ENCODE assay signal across 13 cellular contexts in the genomic region with DNA sequence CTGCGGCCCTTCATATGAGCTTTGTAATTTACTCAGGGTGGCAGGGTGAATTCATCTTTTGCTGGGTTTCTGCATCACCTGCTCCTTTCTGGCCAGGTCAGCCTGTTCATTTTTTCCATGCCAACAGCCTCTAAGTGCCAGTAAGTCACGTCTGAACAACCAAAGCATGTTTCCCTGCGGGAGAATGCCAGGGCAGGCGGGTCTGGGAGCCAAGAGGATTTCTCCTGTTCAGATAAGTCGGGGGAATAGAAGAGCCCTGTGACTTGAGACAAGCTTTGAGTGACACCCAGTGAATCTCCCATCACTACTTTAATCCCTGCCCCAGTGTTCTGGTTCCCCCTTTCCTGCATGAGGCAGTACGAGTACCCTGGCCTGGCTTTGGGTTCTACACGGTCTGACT.
DNase-seq lines count a peak whose midpoint lies in the region; ATAC-seq, FAIRE-seq and TF ChIP-seq lines count a peak whose summit lies in the region.
"Had no signal": no experiment of that assay in that cellular context is flagged by ENCODE, and none has a peak within 500 bp of the region (broad histone marks: within the 10 kb centered on the region; RNA-seq: fewer than 3 reads in every experiment).

No MANE protein-coding gene starts in this region.

- H3K36me3 Mint-ChIP-seq in GM23338 (ENCODE audit: low read depth), result no peaks in the 10 kb centered on the region
- no peaks in the 10 kb centered on the region for H3K36me3 Mint-ChIP-seq in astrocyte (ENCODE audit: low read depth, unreplicated experiment)
- peaks cover 23% of the 10 kb centered on the region for H3K36me3 Mint-ChIP-seq in stimulated activated effector memory CD8-positive, alpha-beta T cell treated with anti-CD3 and anti-CD28 coated beads, Interleukin-12 subunit alpha, Interleukin-12 subunit beta, amount 100 ng/mL, for 72 hours

- DNase-seq in GM23338 (ENCODE audit: low spot score) (no peak), astrocyte (ENCODE audit: low read depth) (no peak), left lung (no peak), T1000 (lab: John Stamatoyannopoulos, UW) (no peak), NCI-H1436 treated with DMSO at 0.1 percent for 48 hours (lab: John Stamatoyannopoulos, UW) (no peak)
- no peak for DNase-seq in stimulated activated effector memory CD8-positive, alpha-beta T cell treated with anti-CD3 and anti-CD28 coated beads, Interleukin-12 subunit alpha, Interleukin-12 subunit beta, amount 100 ng/mL, for 72 hours (ENCODE audit: low spot score in 2 of 2)
- DNase-seq: activated CD8-positive, alpha-beta T cell treated with anti-CD3 and anti-CD28 coated beads for 36 hours; DMS79; NCI-H1048; retina had no signal

- H3K27ac Mint-ChIP-seq in GM23338 (no peak overlapping the region), astrocyte (ENCODE audit: unreplicated experiment) (peak overlapping the region; percentile 92)
- peak overlapping the region; percentile 30 for H3K27ac Mint-ChIP-seq in stimulated activated effector memory CD8-positive, alpha-beta T cell treated with anti-CD3 and anti-CD28 coated beads, Interleukin-12 subunit alpha, Interleukin-12 subunit beta, amount 100 ng/mL, for 72 hours

- no peaks in the 10 kb centered on the region for H3K9me2 ChIP-seq in GM23338 (ENCODE audit: insufficient read depth)

- H2AFZ ChIP-seq in GM23338 (no peak overlapping the region), astrocyte (ENCODE audit: low read depth, low read length) (no peak overlapping the region)

- H3K4me3 ChIP-seq in GM23338 (no peak overlapping the region), astrocyte (ENCODE audit: insufficient read depth, low read depth, low read length) (no peak overlapping the region), left lung (no peak overlapping the region)

- no peaks in the 10 kb centered on the region for H3K9me3 ChIP-seq in astrocyte (ENCODE audit: insufficient read depth, low read depth, low read length)
- H3K9me3 ChIP-seq in left lung, result no peaks in the 10 kb centered on the region

- H3K27ac ChIP-seq in GM23338 (ENCODE audit: low read depth), result peak overlapping the region; percentile 96; the same call in 1 of the 2 replicates
- peak overlapping the region; percentile 71 for H3K27ac ChIP-seq in astrocyte (ENCODE audit: low read depth, low read length)
- peak overlapping the region; percentile 85 to 94 for H3K27ac ChIP-seq in left lung

- no peaks in the 10 kb centered on the region for H3K9me3 Mint-ChIP-seq in GM23338
- H3K9me3 Mint-ChIP-seq in astrocyte (ENCODE audit: unreplicated experiment), result no peaks in the 10 kb centered on the region
- no peaks in the 10 kb centered on the region for H3K9me3 Mint-ChIP-seq in stimulated activated effector memory CD8-positive, alpha-beta T cell treated with anti-CD3 and anti-CD28 coated beads, Interleukin-12 subunit alpha, Interleukin-12 subunit beta, amount 100 ng/mL, for 72 hours
- H3K9me3 Mint-ChIP-seq: activated CD8-positive, alpha-beta T cell treated with anti-CD3 and anti-CD28 coated beads for 36 hours had no signal

- H3K4me2 ChIP-seq in GM23338 (peak overlapping the region; percentile 86), astrocyte (ENCODE audit: low read length) (peak overlapping the region; percentile 95)

- peaks cover 80% of the 10 kb centered on the region for H3K4me1 ChIP-seq in GM23338 (ENCODE audit: insufficient read depth)
- peaks cover 72% of the 10 kb centered on the region for H3K4me1 ChIP-seq in astrocyte (ENCODE audit: insufficient read depth, low read length)
- H3K4me1 ChIP-seq in left lung, result peaks cover 25 to 81% of the 10 kb centered on the region in 2 donors

- TF ChIP-seq CTCF in GM23338 (conservative IDR thresholded peaks at IDR 0.05; ENCODE audit: low read depth in 2 of 2) (no peak), astrocyte (IDR thresholded peaks at IDR 0.05; ENCODE audit: insufficient read depth, low read depth, low read length) (no peak), left lung (IDR thresholded peaks at IDR 0.05) (no peak)

- no peaks in the 10 kb centered on the region for H3K27me3 ChIP-seq in GM23338 (ENCODE audit: insufficient read depth)
- H3K27me3 ChIP-seq in astrocyte (ENCODE audit: insufficient read depth, low read length), result no peaks in the 10 kb centered on the region
- no peaks in the 10 kb centered on the region for H3K27me3 ChIP-seq in left lung

- peaks cover 13% of the 10 kb centered on the region; the same call in 1 of the 2 replicates for H3F3A ChIP-seq in GM23338 (replicated peaks; ENCODE audit: low read depth)

- H3K79me2 ChIP-seq in GM23338 (replicated peaks; ENCODE audit: insufficient read depth), result peaks cover 96% of the 10 kb centered on the region
- H3K79me2 ChIP-seq in astrocyte (ENCODE audit: insufficient read depth, low read length), result peaks cover 92% of the 10 kb centered on the region

- H3K36me3 ChIP-seq in GM23338 (ENCODE audit: insufficient read depth) (no peaks in the 10 kb centered on the region), astrocyte (ENCODE audit: insufficient read depth, low read length) (no peaks in the 10 kb centered on the region), left lung (no peaks in the 10 kb centered on the region)

- ATAC-seq in GM23338 (no peak), left lung (peak; percentile 0), GM21619 (IDR thresholded peaks at IDR 0.05; ENCODE audit: unreplicated experiment) (no peak)
- no peak for ATAC-seq in stimulated activated effector memory CD8-positive, alpha-beta T cell treated with anti-CD3 and anti-CD28 coated beads, Interleukin-12 subunit alpha, Interleukin-12 subunit beta, amount 100 ng/mL, for 72 hours
- ATAC-seq: activated CD8-positive, alpha-beta T cell treated with anti-CD3 and anti-CD28 coated beads for 36 hours had no signal

- intact Hi-C loops in left lung (cut with DNase I), result no loop called here

- peaks cover 86% of the 10 kb centered on the region for H3K4me1 Mint-ChIP-seq in GM23338
- peaks cover 86% of the 10 kb centered on the region for H3K4me1 Mint-ChIP-seq in astrocyte (ENCODE audit: low read depth, unreplicated experiment)
- peaks cover 38% of the 10 kb centered on the region for H3K4me1 Mint-ChIP-seq in stimulated activated effector memory CD8-positive, alpha-beta T cell treated with anti-CD3 and anti-CD28 coated beads, Interleukin-12 subunit alpha, Interleukin-12 subunit beta, amount 100 ng/mL, for 72 hours

- H3K27me3 Mint-ChIP-seq in GM23338 (ENCODE audit: insufficient read depth, low read depth, poor library complexity), result peaks cover 19% of the 10 kb centered on the region
- no peaks in the 10 kb centered on the region for H3K27me3 Mint-ChIP-seq in astrocyte (ENCODE audit: low read depth, unreplicated experiment)
- H3K27me3 Mint-ChIP-seq: activated CD8-positive, alpha-beta T cell treated with anti-CD3 and anti-CD28 coated beads for 36 hours had no signal

- no peak for FAIRE-seq in astrocyte (lab: Jason Lieb, UNC)
- FAIRE-seq: endometrium, GM18507 had no signal

- peaks cover 42% of the 10 kb centered on the region for H4K20me1 ChIP-seq in GM23338 (replicated peaks; ENCODE audit: insufficient read depth)
- H4K20me1 ChIP-seq in astrocyte (ENCODE audit: insufficient read depth, low read length), result peaks cover 31% of the 10 kb centered on the region

- H3K4me3 Mint-ChIP-seq in GM23338 (peak overlapping the region; percentile 86; the same call in 1 of the 3 replicates), astrocyte (ENCODE audit: unreplicated experiment) (peak overlapping the region; percentile 90)
- H3K4me3 Mint-ChIP-seq in stimulated activated effector memory CD8-positive, alpha-beta T cell treated with anti-CD3 and anti-CD28 coated beads, Interleukin-12 subunit alpha, Interleukin-12 subunit beta, amount 100 ng/mL, for 72 hours, result no peak overlapping the region

- H3K9ac ChIP-seq in astrocyte (ENCODE audit: low read length), result peak overlapping the region; percentile 88

TF ChIP-seq in GM23338, 12 proteins besides CTCF, POLR2A, EP300 and RAD21 (continues in another document):
- TF ChIP-seq EZH2phosphoT487 (IDR thresholded peaks at IDR 0.05; ENCODE audit: unreplicated experiment), result no peak
